1 cellular context compared by ENCODE assay signal in genomic region chr10:128629111-128630096, GRCh38.
TF ChIP-seq lines count a peak whose summit lies in the region.

No MANE protein-coding gene starts in this region.

TF ChIP-seq in K562, 482 proteins besides CTCF, POLR2A, EP300 and RAD21 (continues in another document):
- peak; percentile 40; the same call in 1 of the 2 replicates for TF ChIP-seq PKNOX1 (IDR thresholded peaks at IDR 0.05)
- TF ChIP-seq CBFA2T3 (IDR thresholded peaks at IDR 0.05), result 0 out of 2 replicates have a peak, but pooled peaks have one; percentile 40
- TF ChIP-seq ZEB2 (IDR thresholded peaks at IDR 0.05), result peak; percentile 91
- 0 out of 2 replicates have a peak, but pooled peaks have one; percentile 22 for TF ChIP-seq CXXC5 (CRISPR knock-in tag; IDR thresholded peaks at IDR 0.05)
- TF ChIP-seq ZNF217 (CRISPR knock-in tag; IDR thresholded peaks at IDR 0.05), result no peak
- TF ChIP-seq MEIS2 (IDR thresholded peaks at IDR 0.05; ENCODE audit: partially characterized antibody), result peak; percentile 25
- TF ChIP-seq SMARCE1 (IDR thresholded peaks at IDR 0.05), result peak; percentile 83
- peak; percentile 66 for TF ChIP-seq CTBP1 (IDR thresholded peaks at IDR 0.05; ENCODE audit: borderline replicate concordance)
- TF ChIP-seq ZBTB11 (CRISPR knock-in tag; IDR thresholded peaks at IDR 0.05), result peak in 1 of 3 experiments; percentile 51; a peak in 1 of 6 replicates
- peak; percentile 96 for TF ChIP-seq JUN (IDR thresholded peaks at IDR 0.05; ENCODE audit: borderline replicate concordance, low read depth, low read length)
- no peak for TF ChIP-seq JUN (CRISPR knock-in tag; IDR thresholded peaks at IDR 0.05; ENCODE audit: borderline replicate concordance)
- no peak for TF ChIP-seq BRF2 (IDR thresholded peaks at IDR 0.05; ENCODE audit: borderline replicate concordance, insufficient read depth, insufficient read length)
- TF ChIP-seq ARID1B (IDR thresholded peaks at IDR 0.05), result peak; percentile 75
- TF ChIP-seq NR2C1 (IDR thresholded peaks at IDR 0.05), result no peak
- peak; percentile 12; the same call in 1 of the 2 replicates for TF ChIP-seq NR2C1 (tag; IDR thresholded peaks at IDR 0.05)
- peak; percentile 93 for TF ChIP-seq JUND (IDR thresholded peaks at IDR 0.05; ENCODE audit: borderline replicate concordance, low read depth, low read length)
- peak; percentile 87 for TF ChIP-seq JUND (tag; IDR thresholded peaks at IDR 0.05; ENCODE audit: borderline replicate concordance, low read depth, low read length)
- peak; percentile 37; the same call in 1 of the 2 replicates for TF ChIP-seq L3MBTL2 (IDR thresholded peaks at IDR 0.05)
- TF ChIP-seq DPF2 (IDR thresholded peaks at IDR 0.05), result peak; percentile 84
- no peak for TF ChIP-seq TFAM (CRISPR knock-in tag; conservative IDR thresholded peaks at IDR 0.05)
- TF ChIP-seq POLR2G (IDR thresholded peaks at IDR 0.05; ENCODE audit: low read depth, low read length), result peak; percentile 47; the same call in 1 of the 2 replicates
- no peak for TF ChIP-seq BRD9 (IDR thresholded peaks at IDR 0.05; ENCODE audit: low read depth, partially characterized antibody)
- TF ChIP-seq MNT (conservative IDR thresholded peaks at IDR 0.05), result peak in 1 of 2 experiments; percentile 23; a peak in 1 of 4 replicates
- TF ChIP-seq MTA1 (IDR thresholded peaks at IDR 0.05; ENCODE audit: borderline replicate concordance), result peak; percentile 38; the same call in 1 of the 2 replicates
- TF ChIP-seq TRIM24 (IDR thresholded peaks at IDR 0.05), result peak in 1 of 2 experiments; percentile 51; a peak in 1 of 4 replicates
- TF ChIP-seq ATF3 (IDR thresholded peaks at IDR 0.05), result peak; percentile 97
- TF ChIP-seq ATF3 (CRISPR knock-in tag; conservative IDR thresholded peaks at IDR 0.05), result 0 out of 2 replicates have a peak, but pooled peaks have one; percentile 46
- no peak for TF ChIP-seq PRPF4 (IDR thresholded peaks at IDR 0.05; ENCODE audit: insufficient read depth, low read depth, low read length, poor library complexity, severe bottlenecking)
- peak; percentile 47; the same call in 1 of the 2 replicates for TF ChIP-seq ATF7 (IDR thresholded peaks at IDR 0.05)
- TF ChIP-seq RBM22 (IDR thresholded peaks at IDR 0.05; ENCODE audit: low read depth, low read length, poor library complexity, severe bottlenecking), result no peak
- peak; percentile 64 for TF ChIP-seq ZBTB40 (IDR thresholded peaks at IDR 0.05)
- no peak for TF ChIP-seq ZBTB40 (CRISPR knock-in tag; IDR thresholded peaks at IDR 0.05)
- 0 out of 4 replicates have a peak, but pooled peaks of 1 of the 2 experiments have one; percentile 13 for TF ChIP-seq NRF1 (conservative IDR thresholded peaks at IDR 0.05 in 1 of 2, IDR thresholded peaks at IDR 0.05 in 1 of 2)
- peak; percentile 28; the same call in 1 of the 2 replicates for TF ChIP-seq ZFX (CRISPR knock-in tag; IDR thresholded peaks at IDR 0.05)
- TF ChIP-seq EP400 (IDR thresholded peaks at IDR 0.05), result 0 out of 2 replicates have a peak, but pooled peaks have one; percentile 26
- no peak for TF ChIP-seq KDM1A (IDR thresholded peaks at IDR 0.05)
- TF ChIP-seq RBFOX2 (IDR thresholded peaks at IDR 0.05; ENCODE audit: low read depth, low read length), result peak; percentile 49
- no peak for TF ChIP-seq ZNF398 (CRISPR knock-in tag; IDR thresholded peaks at IDR 0.05)
- no peak for TF ChIP-seq SETDB1 (IDR thresholded peaks at IDR 0.05; ENCODE audit: low read length)
- no peak for TF ChIP-seq HMGXB4 (CRISPR knock-in tag; IDR thresholded peaks at IDR 0.05)
- TF ChIP-seq JUNB (CRISPR knock-in tag; conservative IDR thresholded peaks at IDR 0.05), result 0 out of 2 replicates have a peak, but pooled peaks have one; percentile 33
- TF ChIP-seq SRSF9 (IDR thresholded peaks at IDR 0.05; ENCODE audit: borderline replicate concordance, low read depth, low read length), result no peak
